ENCODE assay signal across 1 cellular context in genomic region chr5:151758430-151759241, GRCh38.
TF ChIP-seq lines count a peak whose summit lies in the region.

Gene ATOX1 (minus strand): TSS chr5:151758631. CDS start chr5:151758551, 80 bp downstream.

TF ChIP-seq in GM12878, 131 proteins besides CTCF, POLR2A, EP300 and RAD21 (continued from another document):
- no peak for TF ChIP-seq IRF4 (IDR thresholded peaks at IDR 0.05; ENCODE audit: low read depth, low read length)
- TF ChIP-seq BHLHE40 (IDR thresholded peaks at IDR 0.05; ENCODE audit: borderline replicate concordance in 1 of 2, low read depth in 2 of 2, low read length in 1 of 2) = peak in 1 of 2 experiments; percentile 50; a peak in 2 of 4 replicates
- TF ChIP-seq TARDBP (IDR thresholded peaks at IDR 0.05; ENCODE audit: borderline replicate concordance) = no peak
- peak; percentile 78; the same call in 2 of the 3 replicates for TF ChIP-seq POU2F2 (IDR thresholded peaks at IDR 0.05; ENCODE audit: borderline replicate concordance, low read depth, low read length)
TF ChIP-seq in GM12878: peak in this region for 32.
